Comparison of ENCODE assay signal across 15 cellular contexts in the genomic region with DNA sequence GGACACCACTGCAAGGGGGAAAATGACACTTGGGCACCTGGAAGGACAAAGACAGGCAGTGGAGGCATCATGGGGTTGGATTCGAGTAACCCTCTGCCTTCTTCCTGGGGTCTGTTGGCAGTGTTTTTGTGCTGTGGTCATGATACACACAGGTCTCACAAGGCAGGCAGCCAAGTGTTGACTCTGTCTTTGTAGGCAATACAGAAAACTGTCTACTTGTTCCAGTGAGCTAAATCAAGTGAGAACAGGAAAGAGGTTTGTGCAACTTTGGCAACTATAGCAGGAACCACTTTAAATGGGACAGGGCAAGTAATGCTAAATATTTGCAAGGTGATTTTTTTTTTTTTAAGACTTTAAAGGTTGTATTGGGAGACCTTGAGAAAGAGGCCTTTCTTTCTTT.
"Had no signal": no experiment of that assay in that cellular context is flagged by ENCODE, and none has a peak within 500 bp of the region (broad histone marks: within the 10 kb centered on the region; RNA-seq: fewer than 3 reads in every experiment).

No MANE protein-coding gene starts in this region.

- H3K4me1 ChIP-seq: esophagus muscularis mucosa had no signal

- ATAC-seq: activated naive CD4-positive, alpha-beta T cell treated with anti-CD3 and anti-CD28 coated beads, Interleukin-2, amount 50 U/mL, for 72 hours; left cardiac atrium had no signal

- H3K4me3 ChIP-seq: esophagus muscularis mucosa, stomach, thoracic aorta had no signal

- H3K27me3 Mint-ChIP-seq: activated T-cell treated with anti-CD3 and anti-CD28 coated beads, Interleukin-2, amount 50 U/mL, for 24 hours had no signal

- H3K27me3 ChIP-seq: esophagus muscularis mucosa, stomach had no signal

- H3K4me3 Mint-ChIP-seq: activated T-cell treated with anti-CD3 and anti-CD28 coated beads, Interleukin-2, amount 50 U/mL, for 24 hours; nephron progenitor cell had no signal

- H3K36me3 Mint-ChIP-seq: activated naive CD4-positive, alpha-beta T cell treated with anti-CD3 and anti-CD28 coated beads, Interleukin-2, amount 50 U/mL, for 72 hours had no signal

- H3K27ac ChIP-seq: esophagus muscularis mucosa, stomach, thoracic aorta had no signal

- H3K36me3 ChIP-seq: esophagus muscularis mucosa, stomach, thoracic aorta had no signal

- H3K9me3 Mint-ChIP-seq: activated T-cell treated with anti-CD3 and anti-CD28 coated beads, Interleukin-2, amount 50 U/mL, for 24 hours had no signal

- DNase-seq: activated CD4-positive, alpha-beta T cell treated with anti-CD3 and anti-CD28 coated beads, Interleukin-2, amount 50 U/mL, for 4 hours; activated CD4-positive, CD25-positive, alpha-beta regulatory T cell treated with anti-CD3 and anti-CD28 coated beads, Interleukin-2, amount 50 U/mL, for 72 hours; activated effector memory CD4-positive, alpha-beta T cell treated with Interleukin-2 at 50 U/mL for 16 hours; activated T-cell treated with anti-CD3 and anti-CD28 coated beads, Interleukin-2, amount 50 U/mL, for 24 hours; amniotic stem cell; foreskin fibroblast; left cardiac atrium; mesenchymal stem cell; nephron progenitor cell; stimulated activated CD4-positive, alpha-beta T cell treated with anti-CD3 and anti-CD28 coated beads, Interleukin-15, amount 100 ng/mL, for 24 hours; stimulated activated CD4-positive, alpha-beta T cell treated with anti-CD3 and anti-CD28 coated beads, Interleukin-4, amount 100 ng/mL, for 24 hours; stomach had no signal

- H3K27ac Mint-ChIP-seq: activated naive CD4-positive, alpha-beta T cell treated with anti-CD3 and anti-CD28 coated beads, Interleukin-2, amount 50 U/mL, for 72 hours; activated T-cell treated with anti-CD3 and anti-CD28 coated beads, Interleukin-2, amount 50 U/mL, for 24 hours; nephron progenitor cell had no signal

- H3K4me1 Mint-ChIP-seq: nephron progenitor cell had no signal

- H3K9me3 ChIP-seq: esophagus muscularis mucosa, stomach, thoracic aorta had no signal
